Comparison of ENCODE assay signal across 26 cellular contexts in genomic region chr1:180639871-180640270, GRCh38. TPM values are rescaled to one million over a fixed set of nuclear protein-coding genes. Genes with fewer than 3 reads are reported as not detected.
A peak's percentile ranks its signal among the peaks of the same experiment; 100 is the strongest.
DNase-seq lines count a peak whose midpoint lies in the region; TF ChIP-seq lines count a peak whose summit lies in the region.
"Had no signal": no experiment of that assay in that cellular context is flagged by ENCODE, and none has a peak within 500 bp of the region (broad histone marks: within the 10 kb centered on the region; RNA-seq: fewer than 3 reads in every experiment).

No MANE protein-coding gene starts in this region.

- H3K4me3 ChIP-seq in Caco-2 (ENCODE audit: low read depth, low read length) (no peak overlapping the region), neural progenitor cell (no peak overlapping the region)
- H3K4me3 ChIP-seq: PC-9 had no signal

- peaks cover 51% of the 10 kb centered on the region for H3K4me1 ChIP-seq in Caco-2
- H3K4me1 ChIP-seq in neural progenitor cell = peaks cover 25% of the 10 kb centered on the region

- H3K27ac Mint-ChIP-seq in Caco-2 (ENCODE audit: unreplicated experiment) (peak overlapping the region; percentile 53), neural progenitor cell (peak overlapping the region; percentile 28), chondrocyte (ENCODE audit: unreplicated experiment) (no peak overlapping the region)
- H3K27ac Mint-ChIP-seq: B cell; CD8-positive, alpha-beta T cell; HFFc6 had no signal

- no peak overlapping the region for H3K4me3 Mint-ChIP-seq in Caco-2 (ENCODE audit: unreplicated experiment)
- no peak overlapping the region for H3K4me3 Mint-ChIP-seq in neural progenitor cell
- H3K4me3 Mint-ChIP-seq in chondrocyte (ENCODE audit: unreplicated experiment) = no peak overlapping the region
- H3K4me3 Mint-ChIP-seq: B cell; CD8-positive, alpha-beta T cell; HFFc6 had no signal

- H3K9ac ChIP-seq in neural progenitor cell = no peak overlapping the region
- H3K9ac ChIP-seq: KMS-11 had no signal

- POLR2A ChIA-PET in Caco-2 (lab: Charles Lee) = interaction anchor here (1.6 kb wide), 1 partner anchor 138 kb away, joined by 3 read pairs; the partner anchor contains the start of gene ACBD6

- H3K36me3 ChIP-seq in Caco-2 (ENCODE audit: control insufficient read depth, insufficient read depth, low read length) (no peaks in the 10 kb centered on the region), neural progenitor cell (no peaks in the 10 kb centered on the region)

- H3K27ac ChIP-seq in neural progenitor cell = peak overlapping the region; percentile 4
- H3K27ac ChIP-seq: 22Rv1, C4-2B, KMS-11, PC-9 had no signal

- TF ChIP-seq CTCF in Caco-2 (IDR thresholded peaks at IDR 0.05; ENCODE audit: insufficient read depth in 1 of 2, low read depth in 1 of 2, low read length in 1 of 2, severe bottlenecking in 1 of 2, unreplicated experiment in 1 of 2) (no peak), neural progenitor cell (IDR thresholded peaks at IDR 0.05) (no peak), chondrocyte (IDR thresholded peaks at IDR 0.05) (no peak)

- H3F3A ChIP-seq in neural progenitor cell (ENCODE audit: low read depth) = peaks cover 11% of the 10 kb centered on the region

- DNase-seq in DMS 273 (lab: John Stamatoyannopoulos, UW; ENCODE audit: unreplicated experiment) = peak; percentile 27
- no peak for DNase-seq in DMS 273 treated with DMSO at 0.1 percent for 48 hours (lab: John Stamatoyannopoulos, UW)
- no peak for DNase-seq in Caco-2
- peak; percentile 41 for DNase-seq in NCI-H69 (lab: John Stamatoyannopoulos, UW)
- peak; percentile 23 for DNase-seq in neural progenitor cell (ENCODE audit: low spot score)
- no peak for DNase-seq in chondrocyte (ENCODE audit: low spot score)
- no peak for DNase-seq in activated CD4-positive, CD25-positive, alpha-beta regulatory T cell treated with anti-CD3 and anti-CD28 coated beads, Interleukin-2, amount 50 U/mL, for 72 hours
- DNase-seq: CD8-positive, alpha-beta T cell; H7; HFFc6; IMR-90; NCI-H1048; NCI-H1417; NCI-H1694 treated with DMSO at 0.1 percent for 48 hours; NCI-H2081; NCI-H2171; NCI-H226; NCI-H510A treated with DMSO at 0.1 percent for 48 hours; NCI-H774; PC-9; RPMI8226; SHP77 treated with DMSO at 0.1 percent for 48 hours had no signal

- peaks cover 95% of the 10 kb centered on the region for H3K79me2 ChIP-seq in neural progenitor cell (ENCODE audit: low read depth)

- H3K9me3 Mint-ChIP-seq in Caco-2 (ENCODE audit: unreplicated experiment) (no peaks in the 10 kb centered on the region), neural progenitor cell (peaks cover 8% of the 10 kb centered on the region), chondrocyte (ENCODE audit: low read depth) (no peaks in the 10 kb centered on the region)
- H3K9me3 Mint-ChIP-seq: CD8-positive, alpha-beta T cell; HFFc6 had no signal

- H3K36me3 Mint-ChIP-seq in Caco-2 (ENCODE audit: insufficient read depth, unreplicated experiment) = peaks cover 8% of the 10 kb centered on the region
- H3K36me3 Mint-ChIP-seq in neural progenitor cell = peaks cover 34% of the 10 kb centered on the region
- H3K36me3 Mint-ChIP-seq in chondrocyte (ENCODE audit: low read depth) = no peaks in the 10 kb centered on the region

- no peaks in the 10 kb centered on the region for H3K9me3 ChIP-seq in Caco-2
- no peaks in the 10 kb centered on the region for H3K9me3 ChIP-seq in neural progenitor cell (ENCODE audit: low read depth)

- H2AFZ ChIP-seq in neural progenitor cell (replicated peaks) = no peak overlapping the region
- H2AFZ ChIP-seq: PC-9 had no signal

- BruUV-seq in Caco-2 (replicated peaks; lab: Mats Ljungman, UMichigan) = no TSS peak

- CTCF ChIA-PET in Caco-2 (lab: Charles Lee) = interaction anchor here (1.2 to 1.5 kb wide), 2 partner anchors 8 to 222 kb away, joined by 5 read pairs; partner anchors contain the start of gene XPR1

- H4K20me1 ChIP-seq in neural progenitor cell (ENCODE audit: low read depth) = peaks cover 16% of the 10 kb centered on the region

- H3K4me1 Mint-ChIP-seq in Caco-2 (ENCODE audit: low read depth, unreplicated experiment) (peaks cover 34% of the 10 kb centered on the region), neural progenitor cell (peaks cover 6% of the 10 kb centered on the region), chondrocyte (ENCODE audit: low read depth) (peaks cover 9% of the 10 kb centered on the region)

- no peaks in the 10 kb centered on the region for H3K27me3 Mint-ChIP-seq in Caco-2 (ENCODE audit: insufficient read depth, unreplicated experiment)
- peaks cover 2% of the 10 kb centered on the region for H3K27me3 Mint-ChIP-seq in neural progenitor cell (ENCODE audit: insufficient read depth, low read depth)
- H3K27me3 Mint-ChIP-seq in chondrocyte (ENCODE audit: low read depth) = no peaks in the 10 kb centered on the region
- H3K27me3 Mint-ChIP-seq: B cell had no signal

- H3K27me3 ChIP-seq in Caco-2 (replicated peaks; ENCODE audit: control insufficient read depth, insufficient read depth, low read length) (no peaks in the 10 kb centered on the region), neural progenitor cell (no peaks in the 10 kb centered on the region)

- H3K4me2 ChIP-seq in neural progenitor cell = peak overlapping the region; percentile 52
- H3K4me2 ChIP-seq: KMS-11, PC-9 had no signal

- intact Hi-C loops in Caco-2 (cut with micrococcal nuclease; ENCODE audit: unreplicated experiment) = loop anchor here (1.0 to 2.0 kb wide), 2 partner anchors 88 to 175 kb away; no protein-coding TSS in a partner anchor

RNA-seq across cellular contexts. Expression of gene XPR1, which starts 8.0 kb away (rescaled TPM):
- total RNA-seq in Caco-2 (2022) = 34.4 and 37.1 TPM in 2 replicates
- total RNA-seq in neural progenitor cell (ENCODE audit: low replicate concordance) = 54.8 and 75.0 TPM in 2 replicates
- total RNA-seq in chondrocyte = 24.2 to 32.4 TPM (median 24.9 TPM) in 3 replicates

Comparison
In these comparisons a context has a peak if more than half of its experiments do, and no peak if none do; other contexts are left out.
1. DNase-seq: peak in DMS 273 (single experiment), NCI-H69 (single experiment) and neural progenitor cell (single experiment); none in DMS 273 treated with DMSO at 0.1 percent for 48 hours (single experiment), Caco-2 (0 of 2), chondrocyte (single experiment) and activated CD4-positive, CD25-positive, alpha-beta regulatory T cell treated with anti-CD3 and anti-CD28 coated beads, Interleukin-2, amount 50 U/mL, for 72 hours (single experiment).